Comparison of ENCODE assay signal across 19 cellular contexts in the genomic region with DNA sequence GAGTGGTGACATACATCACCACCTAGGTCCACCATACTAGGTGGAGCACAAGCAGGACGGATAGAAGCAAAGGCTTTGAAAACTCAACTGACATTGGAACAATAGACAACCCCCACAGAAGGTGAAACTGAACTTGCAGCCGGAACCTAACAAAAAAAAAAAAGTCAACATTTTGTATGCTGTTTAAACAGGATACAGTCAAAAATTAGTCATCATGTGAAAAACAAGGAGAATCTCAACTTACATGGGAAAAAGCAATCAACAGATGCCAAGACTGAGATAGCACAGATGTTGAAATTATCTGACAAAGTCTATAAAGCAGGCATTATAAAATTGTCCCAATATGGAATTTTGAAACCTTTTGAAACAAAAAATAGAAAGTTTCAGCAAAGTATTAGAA.
DNase-seq lines count a peak whose midpoint lies in the region; ATAC-seq and TF ChIP-seq lines count a peak whose summit lies in the region.
"Had no signal": no experiment of that assay in that cellular context is flagged by ENCODE, and none has a peak within 500 bp of the region (broad histone marks: within the 10 kb centered on the region; RNA-seq: fewer than 3 reads in every experiment).

No MANE protein-coding gene starts in this region.

- CTCF ChIA-PET in MCF 10A (lab: Yijun Ruan, JAX) (interaction anchor here (0.6 to 2.0 kb wide), 3 partner anchors 12 to 1727 kb away, joined by 3 to 11 read pairs (median 4); no protein-coding TSS in a partner anchor), mammary epithelial cell (lab: Charles Lee; ENCODE audit: low non-redundant PET) (no interaction called here)

- no TSS peak for BruUV-seq in MCF 10A (replicated peaks; lab: Mats Ljungman, UMichigan)
- no TSS peak for BruUV-seq in mammary epithelial cell (replicated peaks; lab: Mats Ljungman, UMichigan)

- no peak for ATAC-seq in activated naive CD4-positive, alpha-beta T cell treated with anti-CD3 and anti-CD28 coated beads, Interleukin-2, amount 50 U/mL, for 72 hours
- ATAC-seq: left cardiac atrium had no signal

- H3K4me3 ChIP-seq in breast epithelium = no peak overlapping the region
- H3K4me3 ChIP-seq in mammary epithelial cell (replicated peaks in 1 of 3; ENCODE audit: insufficient read depth in 1 of 3, low read depth in 2 of 3, low read length in 3 of 3) = no peak overlapping the region
- no peak overlapping the region for H3K4me3 ChIP-seq in fibroblast of the aortic adventitia (ENCODE audit: low read depth, low read length)
- H3K4me3 ChIP-seq: upper lobe of left lung had no signal

- TF ChIP-seq CTCF in MCF 10A (IDR thresholded peaks at IDR 0.05; ENCODE audit: unreplicated experiment) (no peak), breast epithelium (IDR thresholded peaks at IDR 0.05) (no peak), mammary epithelial cell (conservative IDR thresholded peaks at IDR 0.05 in 1 of 2, IDR thresholded peaks at IDR 0.05 in 1 of 2; ENCODE audit: extremely low read depth in 1 of 2, insufficient read depth in 1 of 2, low read depth in 1 of 2, low read length in 2 of 2) (no peak), fibroblast of the aortic adventitia (IDR thresholded peaks at IDR 0.05; ENCODE audit: insufficient read depth, low read length) (no peak)

- no peaks in the 10 kb centered on the region for H3K36me3 Mint-ChIP-seq in MCF 10A (ENCODE audit: insufficient read depth, unreplicated experiment)
- H3K36me3 Mint-ChIP-seq in activated naive CD4-positive, alpha-beta T cell treated with anti-CD3 and anti-CD28 coated beads, Interleukin-2, amount 50 U/mL, for 72 hours = no peaks in the 10 kb centered on the region
- H3K36me3 Mint-ChIP-seq: CD14-positive monocyte had no signal

- H3K9ac ChIP-seq in mammary epithelial cell (ENCODE audit: insufficient read depth, low read length) = no peak overlapping the region
- H3K9ac ChIP-seq: KMS-11 had no signal

- H3K27me3 ChIP-seq in breast epithelium (no peaks in the 10 kb centered on the region), mammary epithelial cell (ENCODE audit: insufficient read depth, low read length) (no peaks in the 10 kb centered on the region)
- H3K27me3 ChIP-seq: upper lobe of left lung had no signal

- intact Hi-C loops in MCF 10A (cut with micrococcal nuclease) = no loop called here
- intact Hi-C loops in breast epithelium (cut with DNase I; ENCODE audit: low total_unique reads) = no loop called here
- intact Hi-C loops in mammary epithelial cell (cut with micrococcal nuclease) = no loop called here
- intact Hi-C loops in head of caudate nucleus (cut with DNase I) = no loop called here
- intact Hi-C loops in posterior cingulate gyrus (cut with DNase I) = no loop called here

- no peaks in the 10 kb centered on the region for H3K27me3 Mint-ChIP-seq in MCF 10A (ENCODE audit: insufficient read depth, unreplicated experiment)

- H3K27ac ChIP-seq in breast epithelium (no peak overlapping the region), mammary epithelial cell (ENCODE audit: insufficient read depth, low read depth, low read length) (no peak overlapping the region)
- H3K27ac ChIP-seq: KMS-11, upper lobe of left lung had no signal

- peaks cover 5% of the 10 kb centered on the region for H3K4me1 Mint-ChIP-seq in MCF 10A (ENCODE audit: insufficient read depth, unreplicated experiment)
- H3K4me1 Mint-ChIP-seq: CD14-positive monocyte, nephron progenitor cell had no signal

- no peak overlapping the region for H3K4me3 Mint-ChIP-seq in MCF 10A (ENCODE audit: unreplicated experiment)
- H3K4me3 Mint-ChIP-seq: CD14-positive monocyte, nephron progenitor cell had no signal

- DNase-seq in MCF 10A (ENCODE audit: unreplicated experiment) = peak; percentile 66
- no peak for DNase-seq in breast epithelium (ENCODE audit: low spot score in 2 of 2)
- DNase-seq in mammary epithelial cell = peak; percentile 24
- peak; percentile 22 for DNase-seq in fibroblast of the aortic adventitia (ENCODE audit: low read depth)
- no peak for DNase-seq in activated CD8-positive, alpha-beta memory T cell treated with anti-CD3 and anti-CD28 coated beads, Interleukin-2, amount 50 U/mL, for 48 hours
- no peak for DNase-seq in head of caudate nucleus
- no peak for DNase-seq in activated naive CD4-positive, alpha-beta T cell treated with anti-CD3 and anti-CD28 coated beads, Interleukin-2, amount 50 U/mL, for 72 hours (ENCODE audit: low spot score in 2 of 2)
- DNase-seq in posterior cingulate gyrus = no peak
- DNase-seq: activated CD4-positive, alpha-beta T cell treated with anti-CD3 and anti-CD28 coated beads for 4 hours; DMS 273 treated with DMSO at 0.1 percent for 48 hours; left cardiac atrium; NCI-H2081; NCI-H510A treated with DMSO at 0.1 percent for 48 hours; nephron progenitor cell; small intestine; stimulated activated CD4-positive, alpha-beta T cell treated with anti-CD3 and anti-CD28 coated beads, Interleukin-4, amount 100 ng/mL, for 1 hour; upper lobe of left lung had no signal

- H2AFZ ChIP-seq in mammary epithelial cell (ENCODE audit: low read depth, low read length) = no peak overlapping the region

- H3K4me1 ChIP-seq in breast epithelium (no peaks in the 10 kb centered on the region), mammary epithelial cell (ENCODE audit: insufficient read depth, low read length) (no peaks in the 10 kb centered on the region)
- H3K4me1 ChIP-seq: upper lobe of left lung had no signal

- 74% methylated on average over 2 of the region's 2 CpGs for WGBS in mammary epithelial cell (ENCODE audit: low coverage, missing lambda C conversion rate)

- no peak overlapping the region for H3K27ac Mint-ChIP-seq in MCF 10A (ENCODE audit: low read depth, unreplicated experiment)
- no peak overlapping the region for H3K27ac Mint-ChIP-seq in activated naive CD4-positive, alpha-beta T cell treated with anti-CD3 and anti-CD28 coated beads, Interleukin-2, amount 50 U/mL, for 72 hours
- H3K27ac Mint-ChIP-seq: CD14-positive monocyte, nephron progenitor cell had no signal

- POLR2A ChIA-PET in MCF 10A (lab: Yijun Ruan, JAX) = no interaction called here

- H3K9me3 ChIP-seq in breast epithelium (no peaks in the 10 kb centered on the region), mammary epithelial cell (replicated peaks; ENCODE audit: insufficient read depth, low read length) (no peaks in the 10 kb centered on the region)
- H3K9me3 ChIP-seq: upper lobe of left lung had no signal

- H3K79me2 ChIP-seq in mammary epithelial cell (ENCODE audit: insufficient read depth, low read length) = no peaks in the 10 kb centered on the region

- no peaks in the 10 kb centered on the region for H4K20me1 ChIP-seq in mammary epithelial cell (ENCODE audit: insufficient read depth, low read length)

- H3K9me3 Mint-ChIP-seq in MCF 10A (ENCODE audit: unreplicated experiment) = no peaks in the 10 kb centered on the region
- H3K9me3 Mint-ChIP-seq in activated naive CD4-positive, alpha-beta T cell treated with anti-CD3 and anti-CD28 coated beads, Interleukin-2, amount 50 U/mL, for 72 hours = no peaks in the 10 kb centered on the region
- H3K9me3 Mint-ChIP-seq: nephron progenitor cell had no signal

- H3K4me2 ChIP-seq in mammary epithelial cell (ENCODE audit: insufficient read depth, low read depth, low read length) = no peak overlapping the region
- H3K4me2 ChIP-seq: KMS-11 had no signal

- H3K36me3 ChIP-seq in breast epithelium (no peaks in the 10 kb centered on the region), mammary epithelial cell (ENCODE audit: insufficient read depth, low read length) (no peaks in the 10 kb centered on the region)
- H3K36me3 ChIP-seq: upper lobe of left lung had no signal

- in situ Hi-C loops in mammary epithelial cell (cut with MboI; ENCODE audit: low sequenced_read_pairs in 2 of 2) = no loop called here

- no peak for TF ChIP-seq POLR2A in breast epithelium (IDR thresholded peaks at IDR 0.05)

- dilution Hi-C loops in mammary epithelial cell (cut with HindIII; ENCODE audit: low sequenced_read_pairs) = no loop called here

Comparison
In these comparisons a context has a peak if more than half of its experiments do, and no peak if none do; other contexts are left out.
1. DNase-seq: peak in MCF 10A (single experiment), mammary epithelial cell (single experiment) and fibroblast of the aortic adventitia (single experiment); none in breast epithelium (0 of 2), activated CD8-positive, alpha-beta memory T cell treated with anti-CD3 and anti-CD28 coated beads, Interleukin-2, amount 50 U/mL, for 48 hours (single experiment), head of caudate nucleus (0 of 42), activated naive CD4-positive, alpha-beta T cell treated with anti-CD3 and anti-CD28 coated beads, Interleukin-2, amount 50 U/mL, for 72 hours (0 of 2) and posterior cingulate gyrus (0 of 10).